In genomic region chr15:65361708-65362459, GRCh38 we compare ENCODE assay signal across 21 cellular contexts. TPM values are rescaled to one million over a fixed set of nuclear protein-coding genes. Genes with fewer than 3 reads are reported as not detected.
DNase-seq lines count a peak whose midpoint lies in the region; ATAC-seq, FAIRE-seq and TF ChIP-seq lines count a peak whose summit lies in the region.
"Had no signal": no experiment of that assay in that cellular context is flagged by ENCODE, and none has a peak within 500 bp of the region (broad histone marks: within the 10 kb centered on the region; RNA-seq: fewer than 3 reads in every experiment).

No MANE protein-coding gene starts in this region.

- 0 out of 2 replicates have a peak, but pooled peaks cover 14% of the 10 kb centered on the region for H3F3A ChIP-seq in GM23338 (replicated peaks; ENCODE audit: low read depth)

- H3K4me1 Mint-ChIP-seq in GM23338, result peaks cover 50% of the 10 kb centered on the region

- no peak for TF ChIP-seq CTCF in GM23338 (conservative IDR thresholded peaks at IDR 0.05; ENCODE audit: low read depth in 2 of 2)
- no peak for TF ChIP-seq CTCF in RWPE2 (IDR thresholded peaks at IDR 0.05; ENCODE audit: poor library complexity, severe bottlenecking)
- TF ChIP-seq CTCF in kidney (IDR thresholded peaks at IDR 0.05; ENCODE audit: borderline replicate concordance, extremely low read depth, insufficient read depth), result no peak
- TF ChIP-seq CTCF in prostate gland (IDR thresholded peaks at IDR 0.05), result no peak
- no peak for TF ChIP-seq CTCF in breast epithelium (IDR thresholded peaks at IDR 0.05)

- H3K9me3 ChIP-seq in RWPE2 (ENCODE audit: severe bottlenecking) (no peaks in the 10 kb centered on the region), kidney (ENCODE audit: control insufficient read depth in 1 of 2, low read length in 2 of 2) (no peaks in the 10 kb centered on the region), prostate gland (no peaks in the 10 kb centered on the region), breast epithelium (no peaks in the 10 kb centered on the region)
- H3K9me3 ChIP-seq: A549, SJCRH30 had no signal

- ATAC-seq in GM23338, result peak; percentile 64
- no peak for ATAC-seq in RWPE2 (ENCODE audit: low read depth)
- ATAC-seq: A549 had no signal

- intact Hi-C loops in kidney (cut with DNase I) (no loop called here), posterior vena cava (cut with DNase I) (no loop called here), prostate gland (cut with DNase I) (no loop called here), breast epithelium (cut with DNase I; ENCODE audit: low total_unique reads) (loop anchor here (10.0 kb wide), 1 partner anchor 213 kb away; no protein-coding TSS in a partner anchor)

- peak overlapping the region; percentile 4; the same call in 1 of the 3 replicates for H3K4me3 Mint-ChIP-seq in GM23338
- H3K4me3 Mint-ChIP-seq: CD4-positive, alpha-beta T cell had no signal

- peaks cover 13% of the 10 kb centered on the region for H3K36me3 Mint-ChIP-seq in GM23338 (ENCODE audit: low read depth)

- FAIRE-seq in kidney (lab: Jason Lieb, UNC), result no peak
- FAIRE-seq: A549, H54 had no signal

- H3K9me2 ChIP-seq in GM23338 (ENCODE audit: insufficient read depth), result no peaks in the 10 kb centered on the region

- H3K4me3 ChIP-seq in GM23338 (peak overlapping the region; percentile 39), RWPE2 (ENCODE audit: severe bottlenecking) (no peak overlapping the region), kidney (ENCODE audit: low read length in 2 of 2) (no peak overlapping the region), prostate gland (no peak overlapping the region), breast epithelium (no peak overlapping the region)
- H3K4me3 ChIP-seq: A549, PC-9, SJCRH30 had no signal

- H3K9me3 Mint-ChIP-seq in GM23338, result no peaks in the 10 kb centered on the region
- H3K9me3 Mint-ChIP-seq: CD4-positive, alpha-beta T cell had no signal

- peaks cover 51% of the 10 kb centered on the region for H3K4me1 ChIP-seq in GM23338 (ENCODE audit: insufficient read depth)
- no peaks in the 10 kb centered on the region for H3K4me1 ChIP-seq in RWPE2 (ENCODE audit: insufficient read depth, poor library complexity, severe bottlenecking)
- no peaks in the 10 kb centered on the region for H3K4me1 ChIP-seq in kidney (ENCODE audit: control insufficient read depth in 1 of 2, insufficient read depth in 1 of 2, low read depth in 1 of 2, low read length in 2 of 2)
- no peaks in the 10 kb centered on the region for H3K4me1 ChIP-seq in prostate gland (replicated peaks)
- no peaks in the 10 kb centered on the region for H3K4me1 ChIP-seq in breast epithelium
- H3K4me1 ChIP-seq: A549 had no signal

- TF ChIP-seq POLR2A in prostate gland (IDR thresholded peaks at IDR 0.05) (no peak), breast epithelium (IDR thresholded peaks at IDR 0.05) (no peak)

- H3K9ac ChIP-seq in kidney (ENCODE audit: low read length in 2 of 2), result no peak overlapping the region

- no peak overlapping the region for H3K27ac ChIP-seq in GM23338 (ENCODE audit: low read depth)
- no peak overlapping the region for H3K27ac ChIP-seq in RWPE2 (ENCODE audit: poor library complexity, severe bottlenecking)
- H3K27ac ChIP-seq in kidney (ENCODE audit: low read depth in 2 of 2, low read length in 2 of 2), result no peak overlapping the region
- no peak overlapping the region for H3K27ac ChIP-seq in prostate gland
- no peak overlapping the region for H3K27ac ChIP-seq in breast epithelium
- H3K27ac ChIP-seq: A549, PC-9, RWPE1, SJCRH30 had no signal

- peaks cover 19% of the 10 kb centered on the region for H3K79me2 ChIP-seq in GM23338 (replicated peaks; ENCODE audit: insufficient read depth)

- peaks cover 13% of the 10 kb centered on the region; the same call in 1 of the 2 replicates for H4K20me1 ChIP-seq in GM23338 (replicated peaks; ENCODE audit: insufficient read depth)

- peak overlapping the region; percentile 74 for H3K4me2 ChIP-seq in GM23338
- H3K4me2 ChIP-seq: A549, PC-9 had no signal

- no peak overlapping the region for H3K27ac Mint-ChIP-seq in GM23338
- H3K27ac Mint-ChIP-seq: CD4-positive, alpha-beta T cell had no signal

- 75% methylated on average over 32 of the region's 32 CpGs for WGBS in prostate gland

- no peak overlapping the region for H2AFZ ChIP-seq in GM23338
- H2AFZ ChIP-seq: PC-9 had no signal

- H3K36me3 ChIP-seq in GM23338 (ENCODE audit: insufficient read depth), result no peaks in the 10 kb centered on the region
- no peaks in the 10 kb centered on the region for H3K36me3 ChIP-seq in RWPE2 (ENCODE audit: low read depth)
- no peaks in the 10 kb centered on the region for H3K36me3 ChIP-seq in kidney (ENCODE audit: control insufficient read depth in 1 of 2, insufficient read depth in 2 of 2, low read length in 2 of 2)
- no peaks in the 10 kb centered on the region for H3K36me3 ChIP-seq in prostate gland
- H3K36me3 ChIP-seq in breast epithelium, result no peaks in the 10 kb centered on the region
- H3K36me3 ChIP-seq: SJCRH30 had no signal

- H3K27me3 ChIP-seq in GM23338 (ENCODE audit: insufficient read depth), result peaks cover 59% of the 10 kb centered on the region
- peaks cover 10% of the 10 kb centered on the region for H3K27me3 ChIP-seq in RWPE2 (ENCODE audit: insufficient read depth, poor library complexity, severe bottlenecking)
- H3K27me3 ChIP-seq in prostate gland (replicated peaks; ENCODE audit: insufficient read depth), result no peaks in the 10 kb centered on the region
- H3K27me3 ChIP-seq in breast epithelium, result no peaks in the 10 kb centered on the region
- H3K27me3 ChIP-seq: SJCRH30 had no signal

- H3K27me3 Mint-ChIP-seq in GM23338 (ENCODE audit: insufficient read depth, low read depth, poor library complexity), result peaks cover 22% of the 10 kb centered on the region

- DNase-seq in GM23338 (ENCODE audit: low spot score) (peak; percentile 81), RWPE2 (ENCODE audit: low spot score) (peak; percentile 65), kidney (peak; percentile 33), posterior vena cava (ENCODE audit: low spot score) (peak; percentile 70), NCI-H524 (lab: John Stamatoyannopoulos, UW) (no peak), prostate gland (ENCODE audit: low spot score) (no peak), NCI-H187 treated with DMSO at 0.1 percent for 48 hours (lab: John Stamatoyannopoulos, UW) (no peak), breast epithelium (ENCODE audit: low spot score in 2 of 2) (no peak)
- DNase-seq: Calu3; CD4-positive, alpha-beta T cell; KBM-7; NCI-H1417; NCI-H187; NCI-H2227 treated with DMSO at 0.1 percent for 48 hours; NCI-H524 treated with DMSO at 0.1 percent for 48 hours; PC-9; SJCRH30 had no signal

TF ChIP-seq in GM23338, 12 proteins besides CTCF, POLR2A, EP300 and RAD21 (continues in another document):
- TF ChIP-seq POLR2AphosphoS5 (IDR thresholded peaks at IDR 0.05; ENCODE audit: low read depth) (no peak), EZH2phosphoT487 (IDR thresholded peaks at IDR 0.05; ENCODE audit: unreplicated experiment) (no peak), NANOG (IDR thresholded peaks at IDR 0.05; ENCODE audit: borderline replicate concordance) (no peak), EZH2 (IDR thresholded peaks at IDR 0.05; ENCODE audit: low read depth, unreplicated experiment) (no peak), JUNB (IDR thresholded peaks at IDR 0.05; ENCODE audit: unreplicated experiment) (no peak), ETS1 (IDR thresholded peaks at IDR 0.05) (no peak), REST (IDR thresholded peaks at IDR 0.05; ENCODE audit: unreplicated experiment) (no peak)

RNA-seq across cellular contexts. Expression of gene IGDCC3, which starts 15.9 kb away (rescaled TPM):
- total RNA-seq in GM23338 (2014; rRNA removed; shearing (Covaris generic)), result 26.3 and 30.7 TPM in 2 replicates
- polyA plus RNA-seq in GM23338 (2016; fragmentation: Nextera tagmentation; extraction: Ambion mirVana), result 15.3 and 16.4 TPM in 2 replicates
- total RNA-seq in kidney, result 0.22 TPM
- polyA plus RNA-seq in kidney (ENCODE audit: insufficient read depth, low read depth, low replicate concordance), result 0.49 TPM
- total RNA-seq in posterior vena cava, result not detected
- 1 to 10 TPM in 1 of 2 donors, under 1 TPM in 1; 0.05 to 2.7 TPM for total RNA-seq in prostate gland
- 1 to 10 TPM in 1 of 3 donors, under 1 TPM in 1, not detected in 1; 0.33 to 1.8 TPM for total RNA-seq in breast epithelium
- total RNA-seq: Calu3; CD4-positive, alpha-beta T cell had no signal
- polyA plus RNA-seq: BJ had no signal

RNA-seq across cellular contexts. Expression of gene RNU5B-1, which starts 57.4 kb away (rescaled TPM):
- not detected in 2 replicates for total RNA-seq in GM23338 (2014; rRNA removed; shearing (Covaris generic))
- not detected in 2 replicates for polyA plus RNA-seq in GM23338 (2016; fragmentation: Nextera tagmentation; extraction: Ambion mirVana)
- total RNA-seq in kidney, result 54.0 TPM
- not detected for polyA plus RNA-seq in kidney (ENCODE audit: insufficient read depth, low read depth, low replicate concordance)
- 100 to 1,000 TPM in 1 of 2 donors, 10 to 100 TPM in 1; 95.0 to 102 TPM for total RNA-seq in posterior vena cava
- not detected for total RNA-seq in prostate gland
- total RNA-seq in breast epithelium, result not detected
- total RNA-seq: PC-9, SJCRH30 had no signal
- polyA plus RNA-seq: A549, BJ had no signal

Comparison
In these comparisons a context has a peak if more than half of its experiments do, and no peak if none do; other contexts are left out.
1. DNase-seq: peak in GM23338 (single experiment), RWPE2 (single experiment), kidney (single experiment) and posterior vena cava (single experiment); none in NCI-H524 (0 of 2), prostate gland (single experiment), NCI-H187 treated with DMSO at 0.1 percent for 48 hours (single experiment) and breast epithelium (0 of 2).
2. RNA of gene RNU5B-1, which starts 57.4 kb away (total RNA-seq): 95.0 to 102 TPM in posterior vena cava and 54.0 TPM in kidney (single experiment); not detected in GM23338, not detected in prostate gland and not detected in breast epithelium; every median in the first group is over 10 times any median in the second.